Comparison of ENCODE assay signal across 8 cellular contexts in the genomic region with DNA sequence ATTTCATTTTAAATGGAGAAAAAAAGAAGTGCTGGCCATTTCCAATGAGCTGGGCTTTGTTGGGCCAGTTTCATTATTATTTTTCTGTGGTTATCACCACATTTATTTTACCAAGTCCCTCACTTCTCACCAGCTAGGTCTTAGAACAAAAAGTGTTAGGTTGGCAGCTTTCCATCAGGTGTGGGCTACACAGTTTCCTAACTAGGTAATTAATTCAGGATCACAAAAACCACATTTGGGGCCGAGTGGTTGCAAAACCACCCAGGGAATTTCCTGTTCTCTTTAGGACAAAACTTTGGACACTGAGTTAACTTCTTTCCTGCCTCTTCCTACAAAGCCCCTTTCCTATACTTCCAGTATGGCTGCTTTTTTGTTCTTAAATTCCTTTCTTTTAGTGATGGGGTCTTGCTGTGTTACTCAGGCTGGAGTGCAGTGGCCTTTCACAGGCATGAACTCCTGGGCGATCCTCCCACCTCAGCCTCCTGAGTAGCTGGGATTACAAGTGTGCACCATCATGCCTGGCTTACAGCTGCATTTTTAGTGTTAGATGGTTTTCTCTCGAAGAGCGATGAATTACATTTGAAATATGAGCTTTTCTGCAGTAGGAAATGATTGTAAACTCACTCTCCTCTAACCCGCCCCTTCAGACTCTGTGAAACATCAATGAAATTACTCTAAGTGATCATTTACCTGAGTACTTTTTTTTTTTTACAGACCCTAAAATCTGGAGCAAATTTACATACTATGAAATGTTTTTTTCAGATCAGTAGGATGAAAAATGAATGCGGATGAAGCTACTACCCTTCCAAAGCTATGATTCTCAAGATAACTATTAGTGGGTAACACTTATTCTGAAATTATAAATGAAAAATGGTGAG. TPM values are rescaled to one million over a fixed set of nuclear protein-coding genes. Genes with fewer than 3 reads are reported as not detected.
DNase-seq lines count a peak whose midpoint lies in the region; ATAC-seq, FAIRE-seq and TF ChIP-seq lines count a peak whose summit lies in the region.

No MANE protein-coding gene starts in this region.

- DNase-seq in right atrium auricular region (ENCODE audit: low spot score): no peak
- DNase-seq in Right ventricle myocardium inferior (ENCODE audit: missing footprints): no peak
- peak; percentile 43 for DNase-seq in astrocyte of the spinal cord (ENCODE audit: low read depth, low spot score)
- peak; percentile 35 for DNase-seq in mesenchymal stem cell
- no peak for DNase-seq in H54 (ENCODE audit: insufficient read length, low spot score)
- DNase-seq in NCI-H226: no peak
- no peak for DNase-seq in left lobe of liver (ENCODE audit: low spot score)

- H3K9ac ChIP-seq in mesenchymal stem cell (ENCODE audit: low read length): peak overlapping the region; percentile 96

- H3K4ac ChIP-seq in mesenchymal stem cell (ENCODE audit: low read depth in 1 of 2, low read length in 2 of 2): peak overlapping the region in 1 of 2 experiments; percentile 78

- H3K36me3 ChIP-seq in right atrium auricular region (peaks cover 15% of the 10 kb centered on the region), mesenchymal stem cell (ENCODE audit: control insufficient read depth in 1 of 2, insufficient read depth in 2 of 2, low read depth in 1 of 2, low read length in 2 of 2) (peaks cover 20 to 21% of the 10 kb centered on the region in 2 experiments)

- FAIRE-seq in H54 (lab: Jason Lieb, UNC): no peak

- WGBS in mesenchymal stem cell: 51% methylated on average over 4 of the region's 6 CpGs

- in situ Hi-C loops in astrocyte of the spinal cord (cut with HindIII; ENCODE audit: low sequenced_read_pairs): no loop called here

- peak overlapping the region; percentile 32 for H2AK5ac ChIP-seq in mesenchymal stem cell (ENCODE audit: low read length, severe bottlenecking)

- H3K27ac ChIP-seq in right atrium auricular region (peak overlapping the region; percentile 99 to 100), mesenchymal stem cell (ENCODE audit: low read length, poor library complexity, severe bottlenecking) (peak overlapping the region; percentile 65)

- no peaks in the 10 kb centered on the region for H3K9me3 ChIP-seq in right atrium auricular region
- no peaks in the 10 kb centered on the region for H3K9me3 ChIP-seq in mesenchymal stem cell (ENCODE audit: control insufficient read depth, low read length)

- no peak overlapping the region for H2BK5ac ChIP-seq in mesenchymal stem cell (ENCODE audit: low read depth, low read length, poor library complexity, severe bottlenecking)

- H2BK15ac ChIP-seq in mesenchymal stem cell (ENCODE audit: low read depth, poor library complexity, severe bottlenecking): no peak overlapping the region

- peaks cover 3% of the 10 kb centered on the region for H3K79me1 ChIP-seq in mesenchymal stem cell (replicated peaks; ENCODE audit: low read length, poor library complexity, severe bottlenecking)

- H3K14ac ChIP-seq in mesenchymal stem cell (ENCODE audit: low read length in 2 of 2): no peak overlapping the region

- H3K23ac ChIP-seq in mesenchymal stem cell (ENCODE audit: low read length in 2 of 2): no peak overlapping the region

- H4K8ac ChIP-seq in mesenchymal stem cell (ENCODE audit: low read length): no peak overlapping the region

- no peak for TF ChIP-seq POLR2A in H54 (IDR thresholded peaks at IDR 0.05; ENCODE audit: low read depth, low read length)

- H3K4me1 ChIP-seq in right atrium auricular region (peaks cover 0 to 29% of the 10 kb centered on the region in 2 donors), mesenchymal stem cell (ENCODE audit: control insufficient read depth, insufficient read depth, low read depth, low read length) (peaks cover 12% of the 10 kb centered on the region)

- H2AFZ ChIP-seq in mesenchymal stem cell (ENCODE audit: low read depth, low read length): no peak overlapping the region

- H2BK12ac ChIP-seq in mesenchymal stem cell (ENCODE audit: low read length in 2 of 2): peak overlapping the region in 1 of 2 experiments; percentile 83

- no peaks in the 10 kb centered on the region for H3K27me3 ChIP-seq in right atrium auricular region
- no peaks in the 10 kb centered on the region for H3K27me3 ChIP-seq in mesenchymal stem cell (ENCODE audit: control insufficient read depth in 1 of 2, insufficient read depth in 1 of 2, low read length in 2 of 2)

- H3K4me3 ChIP-seq in right atrium auricular region (no peak overlapping the region), astrocyte of the spinal cord (ENCODE audit: low read depth, low read length) (no peak overlapping the region), mesenchymal stem cell (ENCODE audit: insufficient read depth in 1 of 2, low read depth in 1 of 2, low read length in 2 of 2) (peak overlapping the region in 1 of 2 experiments; percentile 89)

- no peak overlapping the region for H3K18ac ChIP-seq in mesenchymal stem cell (ENCODE audit: low read depth in 1 of 2, low read length in 2 of 2)

- H3K4me2 ChIP-seq in mesenchymal stem cell (ENCODE audit: low read length, poor library complexity, severe bottlenecking): no peak overlapping the region

- TF ChIP-seq CTCF in right atrium auricular region (IDR thresholded peaks at IDR 0.05) (no peak), astrocyte of the spinal cord (IDR thresholded peaks at IDR 0.05; ENCODE audit: low read depth, low read length) (no peak)

- no peak overlapping the region for H4K91ac ChIP-seq in mesenchymal stem cell (ENCODE audit: low read length)

- no peak for ATAC-seq in Right ventricle myocardium inferior
- no peak for ATAC-seq in left lobe of liver
- no peak for ATAC-seq in GM18498 (IDR thresholded peaks at IDR 0.05; ENCODE audit: unreplicated experiment)

- intact Hi-C loops in Right ventricle myocardium inferior (cut with DNase I): loop anchor here (2.0 kb wide), 3 partner anchors 254 to 400 kb away; no protein-coding TSS in a partner anchor

- no peak overlapping the region for H2BK120ac ChIP-seq in mesenchymal stem cell (ENCODE audit: low read depth, low read length)

RNA-seq across cellular contexts. Expression of gene ZFP36L2, which starts 2.6 kb away (rescaled TPM):
- 10 to 100 TPM; 43.2 to 47.3 TPM for total RNA-seq in right atrium auricular region
- 51.1 TPM for total RNA-seq in Right ventricle myocardium inferior
- 88.2 TPM for polyA plus RNA-seq in mesenchymal stem cell (2013, experiment 1 of 2)
- polyA plus RNA-seq in mesenchymal stem cell (2013, experiment 2 of 2): 85.9 TPM
- total RNA-seq in left lobe of liver: 60.6 TPM

Comparison
In these comparisons a context has a peak if more than half of its experiments do, and no peak if none do; other contexts are left out.
1. DNase-seq: peak in astrocyte of the spinal cord (single experiment) and mesenchymal stem cell (single experiment); none in right atrium auricular region (single experiment), Right ventricle myocardium inferior (single experiment), H54 (single experiment), NCI-H226 (single experiment) and left lobe of liver (single experiment).